8 cellular contexts compared by ENCODE assay signal in the genomic region with DNA sequence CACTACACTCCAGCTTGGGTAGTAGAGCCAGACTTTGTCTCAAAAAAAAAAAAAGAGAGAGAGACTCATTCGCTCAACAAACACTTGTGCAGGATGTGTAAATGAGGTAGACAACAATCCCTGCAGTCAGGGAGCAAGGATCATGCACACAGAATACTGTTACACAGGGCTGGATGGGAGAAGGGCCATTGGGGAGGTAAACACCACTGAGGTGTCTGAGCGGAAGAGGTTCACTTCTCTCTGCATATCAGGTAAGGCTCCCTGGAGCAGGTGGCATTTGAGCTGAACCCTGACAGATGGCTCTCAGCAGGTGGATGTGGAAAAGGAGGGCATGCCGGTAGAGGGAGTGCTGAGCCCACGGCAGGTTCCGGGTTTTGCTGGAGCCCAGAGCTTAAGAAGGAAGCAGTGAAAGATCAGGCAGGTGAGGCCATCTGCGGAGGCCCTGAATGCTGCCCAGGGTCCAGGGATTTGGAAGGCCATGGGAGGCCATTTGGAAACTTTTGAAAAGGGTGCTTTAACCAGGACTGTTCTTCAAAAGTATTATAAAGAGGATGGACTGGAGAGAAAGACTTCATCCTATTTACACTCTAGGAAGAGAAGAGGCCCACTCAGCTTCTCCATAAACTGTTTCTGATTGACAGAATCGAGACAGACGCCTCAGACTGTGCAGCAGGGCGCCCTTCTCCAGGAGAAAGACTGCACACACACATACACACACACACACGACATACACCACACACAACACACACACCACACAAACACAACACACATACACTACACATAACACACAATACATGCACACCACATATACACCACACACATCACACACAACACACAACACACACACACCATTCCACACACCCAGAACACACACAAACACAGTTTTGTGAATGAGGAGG.
DNase-seq lines count a peak whose midpoint lies in the region; ATAC-seq, FAIRE-seq and TF ChIP-seq lines count a peak whose summit lies in the region.

No MANE protein-coding gene starts in this region.

- H3K27ac Mint-ChIP-seq in osteocyte (ENCODE audit: unreplicated experiment): no peak overlapping the region

- no peaks in the 10 kb centered on the region for H3K4me1 Mint-ChIP-seq in osteocyte (ENCODE audit: unreplicated experiment)

- no peaks in the 10 kb centered on the region for H3K9me3 Mint-ChIP-seq in osteocyte (ENCODE audit: unreplicated experiment)

- peak; percentile 79 for FAIRE-seq in GM18507 (lab: Jason Lieb, UNC)

- no peak for ATAC-seq in GM21390 (IDR thresholded peaks at IDR 0.05; ENCODE audit: unreplicated experiment)

- TF ChIP-seq CTCF in osteocyte (IDR thresholded peaks at IDR 0.05): peak; percentile 42

- no peaks in the 10 kb centered on the region for H3K36me3 Mint-ChIP-seq in osteocyte (ENCODE audit: unreplicated experiment)

- DNase-seq in 8988T: peak; percentile 60
- DNase-seq in GM18507 (ENCODE audit: extremely low spot score, insufficient read length, low read depth): no peak
- DNase-seq in NCI-H1105 treated with DMSO at 0.1 percent for 48 hours (lab: John Stamatoyannopoulos, UW): peak; percentile 18
- DNase-seq in SKM-1 treated with dmso at 0.1 percent for 144 hours (lab: John Stamatoyannopoulos, UW; ENCODE audit: unreplicated experiment): peak; percentile 42
- DNase-seq in ecto neural progenitor cell (ENCODE audit: low spot score): peak; percentile 52
- DNase-seq in osteocyte (ENCODE audit: extremely low spot score, unreplicated experiment): no peak
- DNase-seq in AG08396 (ENCODE audit: low spot score): no peak

- H3K4me3 Mint-ChIP-seq in osteocyte (ENCODE audit: unreplicated experiment): no peak overlapping the region

- H3K27me3 Mint-ChIP-seq in osteocyte (ENCODE audit: unreplicated experiment): peaks cover 28% of the 10 kb centered on the region

Comparison
In these comparisons a context has a peak if more than half of its experiments do, and no peak if none do; other contexts are left out.
1. DNase-seq: peak in 8988T (single experiment), NCI-H1105 treated with DMSO at 0.1 percent for 48 hours (single experiment), SKM-1 treated with dmso at 0.1 percent for 144 hours (single experiment) and ecto neural progenitor cell (single experiment); none in GM18507 (single experiment), osteocyte (single experiment) and AG08396 (single experiment).